Comparison of ENCODE assay signal across 27 cellular contexts in genomic region chr1:106926748-106927582, GRCh38.
A peak's percentile ranks its signal among the peaks of the same experiment; 100 is the strongest.
DNase-seq lines count a peak whose midpoint lies in the region; ATAC-seq and TF ChIP-seq lines count a peak whose summit lies in the region.
"Had no signal": no experiment of that assay in that cellular context is flagged by ENCODE, and none has a peak within 500 bp of the region (broad histone marks: within the 10 kb centered on the region; RNA-seq: fewer than 3 reads in every experiment).

No MANE protein-coding gene starts in this region.

- TF ChIP-seq CTCF in HFFc6 (IDR thresholded peaks at IDR 0.05) (no peak), RWPE2 (IDR thresholded peaks at IDR 0.05; ENCODE audit: poor library complexity, severe bottlenecking) (no peak), epithelial cell of esophagus (IDR thresholded peaks at IDR 0.05; ENCODE audit: insufficient read depth, low read depth, low read length, missing control alignments) (no peak), neural progenitor cell (IDR thresholded peaks at IDR 0.05) (no peak)

- H3K27me3 Mint-ChIP-seq in HFFc6 (ENCODE audit: insufficient read depth): no peaks in the 10 kb centered on the region
- peaks cover 3% of the 10 kb centered on the region for H3K27me3 Mint-ChIP-seq in neural progenitor cell (ENCODE audit: insufficient read depth, low read depth)
- H3K27me3 Mint-ChIP-seq: activated CD4-positive, alpha-beta T cell treated with anti-CD3 and anti-CD28 coated beads, Interleukin-2, amount 10 ng/mL, durations not matched to agents 7 days and 5 days; B cell; effector memory CD8-positive, alpha-beta T cell; memory B cell had no signal

- H3K36me3 ChIP-seq in RWPE2 (ENCODE audit: low read depth) (no peaks in the 10 kb centered on the region), neural progenitor cell (no peaks in the 10 kb centered on the region)
- H3K36me3 ChIP-seq: stomach, upper lobe of right lung had no signal

- H3K4me3 ChIP-seq in RWPE2 (ENCODE audit: severe bottlenecking) (no peak overlapping the region), epithelial cell of esophagus (ENCODE audit: low read length) (no peak overlapping the region), neural progenitor cell (no peak overlapping the region)
- H3K4me3 ChIP-seq: stomach, upper lobe of right lung had no signal

- H3K36me3 Mint-ChIP-seq in HFFc6 (ENCODE audit: low read depth) (no peaks in the 10 kb centered on the region), neural progenitor cell (no peaks in the 10 kb centered on the region)
- H3K36me3 Mint-ChIP-seq: memory B cell; naive thymus-derived CD8-positive, alpha-beta T cell had no signal

- no peaks in the 10 kb centered on the region for H3F3A ChIP-seq in neural progenitor cell (ENCODE audit: low read depth)

- no peaks in the 10 kb centered on the region for H3K79me2 ChIP-seq in neural progenitor cell (ENCODE audit: low read depth)

- peak; percentile 9 for DNase-seq in HFFc6
- DNase-seq in RWPE2 (ENCODE audit: low spot score): no peak
- peak; percentile 72 for DNase-seq in epithelial cell of esophagus (ENCODE audit: low read depth)
- no peak for DNase-seq in neural progenitor cell (ENCODE audit: low spot score)
- DNase-seq in NCI-H226: no peak
- DNase-seq in DMS79 treated with DMSO at 0.1 percent for 48 hours (lab: John Stamatoyannopoulos, UW): no peak
- DNase-seq: activated CD4-positive, alpha-beta T cell treated with anti-CD3 and anti-CD28 coated beads, Interleukin-2, amount 10 ng/mL, durations not matched to agents 7 days and 5 days; activated CD8-positive, alpha-beta memory T cell treated with anti-CD3 and anti-CD28 coated beads, Interleukin-2, amount 50 U/mL, for 48 hours; activated gamma-delta T cell treated with Interleukin-2 at 50 U/mL for 16 hours; amniotic stem cell; Caco-2; cerebellar nuclear complex; effector memory CD8-positive, alpha-beta T cell; GOT3; naive thymus-derived CD8-positive, alpha-beta T cell; NCI-H2029; NCI-H446 treated with DMSO at 0.1 percent for 48 hours; NK-92 treated with Interleukin-12 subunit alpha and Interleukin-12 subunit beta, amount 100 ng/mL, for 24 hours; posterior cingulate gyrus; small intestine; stimulated activated CD4-positive, alpha-beta T cell treated with anti-CD3 and anti-CD28 coated beads, Interleukin-4, amount 100 ng/mL, for 1 hour; stomach; upper lobe of right lung had no signal

- H3K27ac Mint-ChIP-seq in HFFc6: peak overlapping the region; percentile 25; the same call in 1 of the 2 replicates
- H3K27ac Mint-ChIP-seq in neural progenitor cell: no peak overlapping the region
- H3K27ac Mint-ChIP-seq: activated CD4-positive, alpha-beta T cell treated with anti-CD3 and anti-CD28 coated beads, Interleukin-2, amount 10 ng/mL, durations not matched to agents 7 days and 5 days; B cell; effector memory CD8-positive, alpha-beta T cell; memory B cell; naive thymus-derived CD8-positive, alpha-beta T cell had no signal

- H3K27me3 ChIP-seq in RWPE2 (ENCODE audit: insufficient read depth, poor library complexity, severe bottlenecking) (no peaks in the 10 kb centered on the region), neural progenitor cell (no peaks in the 10 kb centered on the region)
- H3K27me3 ChIP-seq: stomach, upper lobe of right lung had no signal

- ATAC-seq in RWPE2 (ENCODE audit: low read depth): peak; percentile 97
- ATAC-seq in HG02759 (IDR thresholded peaks at IDR 0.05; ENCODE audit: unreplicated experiment): no peak
- no peak for ATAC-seq in HG03439 (IDR thresholded peaks at IDR 0.05; ENCODE audit: unreplicated experiment)
- ATAC-seq: effector memory CD8-positive, alpha-beta T cell; naive thymus-derived CD8-positive, alpha-beta T cell; upper lobe of right lung had no signal

- no peak overlapping the region for H3K27ac ChIP-seq in RWPE2 (ENCODE audit: poor library complexity, severe bottlenecking)
- no peak overlapping the region for H3K27ac ChIP-seq in neural progenitor cell
- H3K27ac ChIP-seq: stomach, upper lobe of right lung had no signal

- no peak overlapping the region for H3K4me3 Mint-ChIP-seq in HFFc6
- no peak overlapping the region for H3K4me3 Mint-ChIP-seq in neural progenitor cell
- H3K4me3 Mint-ChIP-seq: activated CD4-positive, alpha-beta T cell treated with anti-CD3 and anti-CD28 coated beads, Interleukin-2, amount 10 ng/mL, durations not matched to agents 7 days and 5 days; B cell; effector memory CD8-positive, alpha-beta T cell; memory B cell; naive thymus-derived CD8-positive, alpha-beta T cell had no signal

- H3K4me1 Mint-ChIP-seq in HFFc6 (ENCODE audit: low read depth) (peaks cover 38% of the 10 kb centered on the region), neural progenitor cell (peaks cover 14% of the 10 kb centered on the region)
- H3K4me1 Mint-ChIP-seq: activated CD4-positive, alpha-beta T cell treated with anti-CD3 and anti-CD28 coated beads, Interleukin-2, amount 10 ng/mL, durations not matched to agents 7 days and 5 days; B cell; memory B cell; naive thymus-derived CD8-positive, alpha-beta T cell had no signal

- peak overlapping the region; percentile 52 for H2AFZ ChIP-seq in neural progenitor cell (replicated peaks)

- H3K9me3 Mint-ChIP-seq in HFFc6 (no peaks in the 10 kb centered on the region; the same call in 1 of the 2 replicates), neural progenitor cell (peaks cover 2% of the 10 kb centered on the region)
- H3K9me3 Mint-ChIP-seq: activated CD4-positive, alpha-beta T cell treated with anti-CD3 and anti-CD28 coated beads, Interleukin-2, amount 10 ng/mL, durations not matched to agents 7 days and 5 days had no signal

- no peaks in the 10 kb centered on the region for H4K20me1 ChIP-seq in neural progenitor cell (ENCODE audit: low read depth)

- H3K4me2 ChIP-seq in neural progenitor cell: no peak overlapping the region

- H3K4me1 ChIP-seq in RWPE2 (ENCODE audit: insufficient read depth, poor library complexity, severe bottlenecking): peaks cover 12% of the 10 kb centered on the region
- H3K4me1 ChIP-seq in neural progenitor cell: peaks cover 9% of the 10 kb centered on the region
- H3K4me1 ChIP-seq: Caco-2, stomach, upper lobe of right lung had no signal

- H3K9ac ChIP-seq in neural progenitor cell: no peak overlapping the region

- H3K9me3 ChIP-seq in RWPE2 (ENCODE audit: severe bottlenecking): no peaks in the 10 kb centered on the region
- H3K9me3 ChIP-seq in neural progenitor cell (ENCODE audit: low read depth): no peaks in the 10 kb centered on the region
- H3K9me3 ChIP-seq: Caco-2, upper lobe of right lung had no signal

Comparison
In these comparisons a context has a peak if more than half of its experiments do, and no peak if none do; other contexts are left out.
1. DNase-seq: peak in HFFc6 (single experiment) and epithelial cell of esophagus (single experiment); none in RWPE2 (single experiment), neural progenitor cell (single experiment), NCI-H226 (single experiment) and DMS79 treated with DMSO at 0.1 percent for 48 hours (single experiment).